In the genomic region with DNA sequence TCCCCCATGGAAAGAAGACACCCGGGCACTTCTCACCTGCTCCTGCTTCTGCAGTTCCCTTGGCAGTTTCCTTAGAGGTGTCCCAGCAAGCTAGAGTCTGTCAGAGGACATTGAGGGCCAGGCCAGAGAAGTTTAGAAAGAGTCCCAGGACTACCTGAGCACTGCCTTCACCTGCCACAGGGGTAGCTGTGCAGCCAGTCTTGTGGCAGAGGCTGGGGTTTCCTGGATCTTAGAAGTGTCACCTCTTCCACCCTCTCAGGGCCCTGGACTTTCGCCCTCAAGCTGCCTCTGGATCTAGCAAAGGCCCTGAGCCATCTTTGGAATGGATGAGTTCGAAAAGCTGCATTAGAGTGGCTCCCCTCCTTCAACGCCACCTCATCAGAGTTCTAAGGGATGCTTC, we compare ENCODE assay signal across 18 cellular contexts. TPM values are rescaled to one million over a fixed set of nuclear protein-coding genes. Genes with fewer than 3 reads are reported as not detected.
DNase-seq lines count a peak whose midpoint lies in the region; FAIRE-seq and TF ChIP-seq lines count a peak whose summit lies in the region.
"Had no signal": no experiment of that assay in that cellular context is flagged by ENCODE, and none has a peak within 500 bp of the region (broad histone marks: within the 10 kb centered on the region; RNA-seq: fewer than 3 reads in every experiment).

No MANE protein-coding gene starts in this region.

- H2AFZ ChIP-seq in MM.1S (ENCODE audit: low read length) (peak overlapping the region; percentile 46), H1 (ENCODE audit: low read length) (peak overlapping the region; percentile 99; the same call in 1 of the 2 replicates), osteoblast (ENCODE audit: low read length) (peak overlapping the region; percentile 92)

- H3K4ac ChIP-seq in H1 (replicated peaks; ENCODE audit: insufficient read length, low read depth, low read length), result no peak overlapping the region

- H3K4me2 ChIP-seq in MM.1S (ENCODE audit: low read depth, low read length), result peak overlapping the region; percentile 30
- H3K4me2 ChIP-seq in H1 (ENCODE audit: insufficient read depth in 1 of 2, low read depth in 2 of 2, low read length in 2 of 2), result 0 out of 4 replicates have a peak overlapping the region, but pooled peaks of 1 of the 2 experiments have one; percentile 44
- no peak overlapping the region for H3K4me2 ChIP-seq in osteoblast (ENCODE audit: insufficient read depth, low read length)

- no peak overlapping the region for H4K5ac ChIP-seq in H1 (ENCODE audit: insufficient read length, low read depth, low read length)

- peaks cover 29% of the 10 kb centered on the region for H3K79me2 ChIP-seq in MM.1S (ENCODE audit: low read length)
- H3K79me2 ChIP-seq in H1 (ENCODE audit: control insufficient read depth in 1 of 2, insufficient read depth in 2 of 2, low read length in 2 of 2), result no peaks in the 10 kb centered on the region
- no peaks in the 10 kb centered on the region for H3K79me2 ChIP-seq in osteoblast (ENCODE audit: insufficient read depth, low read length)

- H4K8ac ChIP-seq in H1 (ENCODE audit: extremely low read depth, insufficient read depth, low read length), result no peak overlapping the region

- no peak overlapping the region for H4K91ac ChIP-seq in H1 (replicated peaks; ENCODE audit: insufficient read length, low read length)

- H3K23me2 ChIP-seq in H1 (ENCODE audit: low read depth, low read length), result peaks cover 2% of the 10 kb centered on the region; the same call in 1 of the 2 replicates

- H3K36me3 ChIP-seq in MM.1S (replicated peaks; ENCODE audit: insufficient read depth, low read length), result no peaks in the 10 kb centered on the region
- H3K36me3 ChIP-seq in H1 (ENCODE audit: control insufficient read depth in 2 of 4, insufficient read depth in 4 of 4, low read length in 3 of 4), result no peaks in the 10 kb centered on the region
- H3K36me3 ChIP-seq in osteoblast (ENCODE audit: insufficient read depth, low read length), result no peaks in the 10 kb centered on the region
- H3K36me3 ChIP-seq: uterus had no signal

- H4K20me1 ChIP-seq in MM.1S (ENCODE audit: insufficient read depth, low read length), result no peaks in the 10 kb centered on the region
- H4K20me1 ChIP-seq in H1 (replicated peaks in 1 of 2; ENCODE audit: control insufficient read depth in 1 of 2, insufficient read depth in 2 of 2, low read length in 2 of 2), result no peaks in the 10 kb centered on the region
- no peaks in the 10 kb centered on the region for H4K20me1 ChIP-seq in osteoblast (ENCODE audit: insufficient read depth, low read length)

- 0 out of 2 replicates have a peak overlapping the region, but pooled peaks have one; percentile 4 for H3K27ac ChIP-seq in MM.1S (ENCODE audit: low read length)
- no peak overlapping the region for H3K27ac ChIP-seq in H1 (ENCODE audit: low read depth, low read length)
- no peak overlapping the region for H3K27ac ChIP-seq in osteoblast (ENCODE audit: low read depth, low read length)
- H3K27ac ChIP-seq: epithelial cell of prostate, uterus had no signal

- no peak for TF ChIP-seq POLR2A in H1 (IDR thresholded peaks at IDR 0.05; ENCODE audit: control extremely low read depth in 1 of 2, low read depth in 2 of 2, low read length in 2 of 2)

- 90% methylated on average over 4 of the region's 4 CpGs; no CpG with 5 or more reads in 1 of the 2 experiments for WGBS in H1 (ENCODE audit: extremely low coverage in 1 of 2, insufficient coverage in 1 of 2, insufficient read length in 1 of 2, insufficient replicate concordance in 2 of 2, low coverage in 1 of 2, low lambda C conversion rate in 2 of 2, missing lambda C conversion rate in 1 of 2), 2 experiments

- no peak overlapping the region for H3K56ac ChIP-seq in H1 (replicated peaks; ENCODE audit: insufficient read length, low read depth, low read length)

- DNase-seq in activated CD4-positive, alpha-beta T cell treated with anti-CD3 and anti-CD28 coated beads, Interleukin-2, amount 10 ng/mL, durations not matched to agents 7 days and 5 days, result no peak
- no peak for DNase-seq in activated CD4-positive, alpha-beta T cell treated with anti-CD3 and anti-CD28 coated beads, Interleukin-2, amount 50 U/mL, for 4 hours
- DNase-seq in MM.1S (peak; percentile 36), H1 (ENCODE audit: low read depth in 1 of 2, low spot score in 2 of 2) (no peak), osteoblast (ENCODE audit: insufficient read length, low spot score, missing footprints) (no peak), KBM-7 (no peak), NCI-H1436 (lab: John Stamatoyannopoulos, UW) (no peak), SK-N-DZ (ENCODE audit: low spot score) (no peak)
- DNase-seq: activated gamma-delta T cell, GOT3, NCI-H1694 treated with DMSO at 0.1 percent for 48 hours, nephron progenitor cell had no signal

- H2BK20ac ChIP-seq in H1 (ENCODE audit: low read length), result no peak overlapping the region

- H2BK12ac ChIP-seq in H1 (ENCODE audit: low read depth, low read length), result no peak overlapping the region

- H3K9me2 ChIP-seq in MM.1S (replicated peaks; ENCODE audit: insufficient read depth, low read length), result no peaks in the 10 kb centered on the region

- no peak; a peak in 1 of 4 replicates for TF ChIP-seq RAD21 in H1 (IDR thresholded peaks at IDR 0.05 in 1 of 2, conservative IDR thresholded peaks at IDR 0.05 in 1 of 2; ENCODE audit: low read depth in 2 of 2, low read length in 2 of 2)

- peaks cover 61% of the 10 kb centered on the region for H3K4me1 ChIP-seq in MM.1S (ENCODE audit: low read length)
- H3K4me1 ChIP-seq in H1 (replicated peaks in 1 of 4; ENCODE audit: control insufficient read depth in 3 of 4, insufficient read depth in 4 of 4, low read length in 3 of 4), result peaks cover 0 to 13% (median 8%) of the 10 kb centered on the region in 4 experiments; a peak in 5 of 7 replicates
- peaks cover 21% of the 10 kb centered on the region for H3K4me1 ChIP-seq in osteoblast (ENCODE audit: insufficient read depth, low read length)

- H2BK15ac ChIP-seq in H1 (ENCODE audit: low read length), result no peak overlapping the region

- H2BK120ac ChIP-seq in H1 (replicated peaks; ENCODE audit: low read depth, low read length), result no peak overlapping the region

- in situ Hi-C loops in KBM-7 (cut with MboI; ENCODE audit: low pct_unique_long_range_greater_than_20kb, low sequenced_read_pairs), result loop anchor here (5.0 to 10.0 kb wide), 2 partner anchors 67 to 214 kb away; no protein-coding TSS in a partner anchor

- TF ChIP-seq EP300 in H1 (IDR thresholded peaks at IDR 0.05; ENCODE audit: borderline replicate concordance in 1 of 2, low read depth in 2 of 2, low read length in 2 of 2), result no peak

- no peaks in the 10 kb centered on the region for H3K9me3 Mint-ChIP-seq in activated CD4-positive, alpha-beta T cell treated with anti-CD3 and anti-CD28 coated beads, Interleukin-2, amount 10 ng/mL, durations not matched to agents 7 days and 5 days
- H3K9me3 Mint-ChIP-seq: activated CD8-positive, alpha-beta T cell treated with anti-CD3 and anti-CD28 coated beads for 36 hours; nephron progenitor cell had no signal

- H3K14ac ChIP-seq in H1 (ENCODE audit: insufficient read length), result no peak overlapping the region

- H3K4me1 Mint-ChIP-seq in activated CD4-positive, alpha-beta T cell treated with anti-CD3 and anti-CD28 coated beads, Interleukin-2, amount 10 ng/mL, durations not matched to agents 7 days and 5 days, result peaks cover 60% of the 10 kb centered on the region

- CTCF ChIA-PET in activated CD4-positive, alpha-beta T cell treated with anti-CD3 and anti-CD28 coated beads, Interleukin-2, amount 10 ng/mL, durations not matched to agents 7 days and 5 days (lab: Charles Lee), result interaction anchor here (0.6 to 7.3 kb wide), 10 partner anchors 16 to 553 kb away, joined by 3 to 299 read pairs (median 32); a partner anchor contains a TSS
- CTCF ChIA-PET in H1 (lab: Charles Lee; ENCODE audit: partially characterized antibody), result interaction anchor here (0.6 to 39.0 kb wide), 36 partner anchors 18 to 545 kb away, joined by 3 to 785 read pairs (median 4); a partner anchor contains a TSS

- no peaks in the 10 kb centered on the region for H3K36me3 Mint-ChIP-seq in activated CD4-positive, alpha-beta T cell treated with anti-CD3 and anti-CD28 coated beads, Interleukin-2, amount 10 ng/mL, durations not matched to agents 7 days and 5 days (ENCODE audit: low read depth)

- peak overlapping the region; percentile 77 for H3K27ac Mint-ChIP-seq in activated CD4-positive, alpha-beta T cell treated with anti-CD3 and anti-CD28 coated beads, Interleukin-2, amount 10 ng/mL, durations not matched to agents 7 days and 5 days
- H3K27ac Mint-ChIP-seq: nephron progenitor cell had no signal

- H3K79me1 ChIP-seq in H1 (ENCODE audit: low read depth, low read length), result no peaks in the 10 kb centered on the region

- H3K4me3 ChIP-seq in MM.1S (ENCODE audit: low read length) (no peak overlapping the region), H1 (ENCODE audit: extremely low read depth in 1 of 4, insufficient read depth in 2 of 4, low read depth in 3 of 4, low read length in 4 of 4) (no peak overlapping the region), osteoblast (ENCODE audit: insufficient read depth, low read length) (no peak overlapping the region)
- H3K4me3 ChIP-seq: A549, uterus had no signal

- H2BK5ac ChIP-seq in H1 (ENCODE audit: low read depth, low read length), result no peak overlapping the region

- no peak overlapping the region for H2AK5ac ChIP-seq in H1 (ENCODE audit: low read depth, low read length)

- POLR2A ChIA-PET in activated CD4-positive, alpha-beta T cell treated with anti-CD3 and anti-CD28 coated beads, Interleukin-2, amount 10 ng/mL, durations not matched to agents 7 days and 5 days (lab: Charles Lee), result no interaction called here
- POLR2A ChIA-PET in H1 (lab: Charles Lee; ENCODE audit: partially characterized antibody), result no interaction called here

- H3K18ac ChIP-seq in H1 (ENCODE audit: extremely low read depth, low read length), result no peak overlapping the region

- H3K9ac ChIP-seq in MM.1S (ENCODE audit: low read length) (no peak overlapping the region), H1 (replicated peaks in 1 of 4; ENCODE audit: extremely low read depth in 1 of 4, low read depth in 3 of 4, low read length in 3 of 4) (no peak overlapping the region)

- no peaks in the 10 kb centered on the region for H3K27me3 Mint-ChIP-seq in activated CD4-positive, alpha-beta T cell treated with anti-CD3 and anti-CD28 coated beads, Interleukin-2, amount 10 ng/mL, durations not matched to agents 7 days and 5 days
- H3K27me3 Mint-ChIP-seq: activated CD8-positive, alpha-beta T cell treated with anti-CD3 and anti-CD28 coated beads for 36 hours had no signal

- no peak for FAIRE-seq in H1 (lab: Jason Lieb, UNC)
- FAIRE-seq: A549, colon had no signal

- H3K23ac ChIP-seq in H1 (ENCODE audit: insufficient read length), result no peak overlapping the region

- H3K9me3 ChIP-seq in MM.1S (replicated peaks; ENCODE audit: insufficient read depth, low read length), result no peaks in the 10 kb centered on the region
- H3K9me3 ChIP-seq in H1 (ENCODE audit: insufficient read depth in 2 of 2, low read depth in 1 of 2, low read length in 1 of 2), result no peaks in the 10 kb centered on the region
- H3K9me3 ChIP-seq in osteoblast (ENCODE audit: low read depth, low read length), result no peaks in the 10 kb centered on the region
- H3K9me3 ChIP-seq: A549, uterus had no signal

- no peaks in the 10 kb centered on the region for H3K27me3 ChIP-seq in MM.1S (replicated peaks; ENCODE audit: insufficient read depth, low read length)
- peaks cover 0 to 26% (median 10%) of the 10 kb centered on the region in 4 experiments; a peak in 5 of 7 replicates for H3K27me3 ChIP-seq in H1 (replicated peaks in 1 of 4; ENCODE audit: control insufficient read depth in 3 of 4, extremely low read depth in 1 of 4, insufficient read depth in 3 of 4, low read length in 3 of 4)
- no peaks in the 10 kb centered on the region for H3K27me3 ChIP-seq in osteoblast (ENCODE audit: insufficient read depth, low read length)
- H3K27me3 ChIP-seq: uterus had no signal

- H3F3A ChIP-seq in MM.1S (ENCODE audit: insufficient read depth, low read length), result peaks cover 22% of the 10 kb centered on the region

- no peak overlapping the region for H3K4me3 Mint-ChIP-seq in activated CD4-positive, alpha-beta T cell treated with anti-CD3 and anti-CD28 coated beads, Interleukin-2, amount 10 ng/mL, durations not matched to agents 7 days and 5 days
- H3K4me3 Mint-ChIP-seq: activated CD8-positive, alpha-beta T cell treated with anti-CD3 and anti-CD28 coated beads for 36 hours had no signal

- TF ChIP-seq CTCF in MM.1S (IDR thresholded peaks at IDR 0.05; ENCODE audit: low read length) (peak; percentile 31), H1 (IDR thresholded peaks at IDR 0.05; ENCODE audit: control extremely low read depth in 1 of 3, insufficient read depth in 1 of 3, low read depth in 1 of 3, low read length in 3 of 3) (peak in 2 of 3 experiments; percentile 20 to 24; a peak in 1 of 4 replicates), osteoblast (IDR thresholded peaks at IDR 0.05; ENCODE audit: extremely low read depth, low read depth, low read length) (no peak)

RNA-seq across cellular contexts. Expression of a gene that starts 34.9 kb away (rescaled TPM):
- 10 to 100 TPM; 73.6 to 82.3 TPM for total RNA-seq in activated CD4-positive, alpha-beta T cell treated with anti-CD3 and anti-CD28 coated beads, Interleukin-2, amount 10 ng/mL, durations not matched to agents 7 days and 5 days
- total RNA-seq in H1 (2021; fragmentation: NEBNext Ultra II Directional; extraction: Animal tissue kit (Norgen Biotek cat#: 25700)), result 4.1 and 4.8 TPM in 2 replicates
- polyA plus RNA-seq in H1 (2011; rRNA removed), result 11.0 and 15.1 TPM in 2 replicates
- 10.1 TPM for polyA plus RNA-seq in H1 (2011; cell fraction: cytosol; rRNA removed)
- 10.0 TPM for polyA plus RNA-seq in H1 (2011; cell fraction: nucleus; rRNA removed)
- polyA plus RNA-seq in H1 (2012, experiment 1 of 2), result 5.6 to 6.3 TPM (median 5.9 TPM) in 4 replicates
- polyA plus RNA-seq in H1 (2012, experiment 2 of 2), result 7.6 TPM
- polyA plus RNA-seq in H1 (2013, experiment 1 of 2), result 2.1 TPM
- polyA plus RNA-seq in H1 (2013, experiment 2 of 2), result 2.6 TPM
- polyA minus RNA-seq in H1 (2011; rRNA and poly(A)+ RNA removed), result 7.2 and 7.6 TPM in 2 replicates
- polyA minus RNA-seq in H1 (2011; cell fraction: cytosol; rRNA and poly(A)+ RNA removed), result 9.8 TPM
- polyA minus RNA-seq in H1 (2011; cell fraction: nucleus; rRNA and poly(A)+ RNA removed), result 19.8 TPM
- 14.5 and 14.7 TPM in 2 replicates for total RNA-seq in osteoblast
- 3.5 and 7.4 TPM in 2 replicates for polyA plus RNA-seq in SK-N-DZ (2014; cell fraction: cytosol; rRNA removed)
- 5.1 and 5.3 TPM in 2 replicates for polyA plus RNA-seq in SK-N-DZ (2014; cell fraction: nucleus; rRNA removed)

RNA-seq across cellular contexts. Expression of a gene that starts 41.0 kb away (rescaled TPM):
- under 1 TPM; 0.30 to 0.42 TPM for total RNA-seq in activated CD4-positive, alpha-beta T cell treated with anti-CD3 and anti-CD28 coated beads, Interleukin-2, amount 10 ng/mL, durations not matched to agents 7 days and 5 days
- not detected in 2 replicates for total RNA-seq in H1 (2021; fragmentation: NEBNext Ultra II Directional; extraction: Animal tissue kit (Norgen Biotek cat#: 25700))
- not detected in 2 replicates for polyA plus RNA-seq in H1 (2011; rRNA removed)
- 0.04 TPM for polyA plus RNA-seq in H1 (2011; cell fraction: cytosol; rRNA removed)
- 0.13 TPM for polyA plus RNA-seq in H1 (2011; cell fraction: nucleus; rRNA removed)
- 0.06 TPM in 1 of 4 replicates, not detected in the others for polyA plus RNA-seq in H1 (2012, experiment 1 of 2)
- polyA plus RNA-seq in H1 (2012, experiment 2 of 2), result not detected
- polyA plus RNA-seq in H1 (2013, experiment 1 of 2), result not detected
- not detected for polyA plus RNA-seq in H1 (2013, experiment 2 of 2)
- polyA minus RNA-seq in H1 (2011; rRNA and poly(A)+ RNA removed), result 0.03 and 0.05 TPM in 2 replicates
- polyA minus RNA-seq in H1 (2011; cell fraction: cytosol; rRNA and poly(A)+ RNA removed), result not detected
- polyA minus RNA-seq in H1 (2011; cell fraction: nucleus; rRNA and poly(A)+ RNA removed), result 0.50 TPM
- under 0.01 TPM in 1 of 2 replicates, not detected in the other for total RNA-seq in osteoblast
- 0.01 TPM in 1 of 2 replicates, not detected in the other for polyA plus RNA-seq in SK-N-DZ (2014; cell fraction: cytosol; rRNA removed)
- 0.02 and 0.06 TPM in 2 replicates for polyA plus RNA-seq in SK-N-DZ (2014; cell fraction: nucleus; rRNA removed)
- total RNA-seq: lung microvascular endothelial cell had no signal
- polyA plus RNA-seq: A549 had no signal

Comparison
In these comparisons a context has a peak if more than half of its experiments do, and no peak if none do; other contexts are left out.
1. H2AFZ ChIP-seq: peak in every context shown above with its lines; median percentile 99 in H1; 92 in osteoblast; 46 in MM.1S.